ENCODE assay signal across 22 cellular contexts in genomic region chr1:95139039-95139438, GRCh38. TPM values are rescaled to one million over a fixed set of nuclear protein-coding genes. Genes with fewer than 3 reads are reported as not detected.
"Had no signal": no experiment of that assay in that cellular context is flagged by ENCODE, and none has a peak within 500 bp of the region (broad histone marks: within the 10 kb centered on the region; RNA-seq: fewer than 3 reads in every experiment).

No MANE protein-coding gene starts in this region.

- H3K27me3 ChIP-seq: dorsolateral prefrontal cortex, esophagus squamous epithelium, heart left ventricle, right lobe of liver, suprapubic skin, tibial artery, upper lobe of left lung, uterus had no signal

- H2AFZ ChIP-seq: parathyroid adenoma had no signal

- DNase-seq: cortex of kidney; dorsolateral prefrontal cortex; effector CD8-positive, alpha-beta T cell; esophagus squamous epithelium; foreskin fibroblast; heart left ventricle; hippocampal formation; left colon; naive thymus-derived CD4-positive, alpha-beta T cell; nephron progenitor cell; retina; right lobe of liver; stimulated activated CD4-positive, alpha-beta T cell treated with anti-CD3 and anti-CD28 coated beads, Interleukin-4, amount 100 ng/mL, for 1 hour; stimulated activated CD8-positive, alpha-beta memory T cell treated with anti-CD3 and anti-CD28 coated beads, Interleukin-4, amount 100 ng/mL, for 48 hours; stimulated activated naive CD8-positive, alpha-beta T cell treated with anti-CD3 and anti-CD28 coated beads, Interleukin-15, Interleukin-2, amounts not matched to agents 100 U/mL and 50 U/mL, for 24 hours; tibial artery; upper lobe of left lung; uterus had no signal

- H3K9ac ChIP-seq: parathyroid adenoma had no signal

- H3K79me2 ChIP-seq: parathyroid adenoma had no signal

- H3K4me3 ChIP-seq: dorsolateral prefrontal cortex, esophagus squamous epithelium, heart left ventricle, prostate gland, right lobe of liver, suprapubic skin, tibial artery, upper lobe of left lung, uterus had no signal

- H3K27ac ChIP-seq: dorsolateral prefrontal cortex, esophagus squamous epithelium, heart left ventricle, parathyroid adenoma, prostate gland, right lobe of liver, suprapubic skin, tibial artery, upper lobe of left lung, uterus had no signal

- H3K4me1 ChIP-seq: esophagus squamous epithelium, parathyroid adenoma, prostate gland, suprapubic skin, tibial artery, upper lobe of left lung, uterus had no signal

- H3K9me3 ChIP-seq: esophagus squamous epithelium, heart left ventricle, prostate gland, right lobe of liver, suprapubic skin, tibial artery, upper lobe of left lung, uterus had no signal

- ATAC-seq: left colon; naive thymus-derived CD4-positive, alpha-beta T cell; stimulated activated effector memory CD8-positive, alpha-beta T cell treated with anti-CD3 and anti-CD28 coated beads, Interleukin-12 subunit alpha, Interleukin-12 subunit beta, amount 100 ng/mL, for 72 hours; stimulated activated naive CD8-positive, alpha-beta T cell treated with anti-CD3 and anti-CD28 coated beads, Interleukin-15, Interleukin-2, amounts not matched to agents 100 U/mL and 50 U/mL, for 24 hours had no signal

- H3K36me3 ChIP-seq: esophagus squamous epithelium, prostate gland, suprapubic skin, tibial artery, upper lobe of left lung, uterus had no signal

RNA-seq across cellular contexts. Expression of gene TLCD4, which starts 21.9 kb away (rescaled TPM):
- total RNA-seq: naive thymus-derived CD4-positive, alpha-beta T cell had no signal
- polyA plus RNA-seq: naive thymus-derived CD4-positive, alpha-beta T cell had no signal
